In the genomic region with DNA sequence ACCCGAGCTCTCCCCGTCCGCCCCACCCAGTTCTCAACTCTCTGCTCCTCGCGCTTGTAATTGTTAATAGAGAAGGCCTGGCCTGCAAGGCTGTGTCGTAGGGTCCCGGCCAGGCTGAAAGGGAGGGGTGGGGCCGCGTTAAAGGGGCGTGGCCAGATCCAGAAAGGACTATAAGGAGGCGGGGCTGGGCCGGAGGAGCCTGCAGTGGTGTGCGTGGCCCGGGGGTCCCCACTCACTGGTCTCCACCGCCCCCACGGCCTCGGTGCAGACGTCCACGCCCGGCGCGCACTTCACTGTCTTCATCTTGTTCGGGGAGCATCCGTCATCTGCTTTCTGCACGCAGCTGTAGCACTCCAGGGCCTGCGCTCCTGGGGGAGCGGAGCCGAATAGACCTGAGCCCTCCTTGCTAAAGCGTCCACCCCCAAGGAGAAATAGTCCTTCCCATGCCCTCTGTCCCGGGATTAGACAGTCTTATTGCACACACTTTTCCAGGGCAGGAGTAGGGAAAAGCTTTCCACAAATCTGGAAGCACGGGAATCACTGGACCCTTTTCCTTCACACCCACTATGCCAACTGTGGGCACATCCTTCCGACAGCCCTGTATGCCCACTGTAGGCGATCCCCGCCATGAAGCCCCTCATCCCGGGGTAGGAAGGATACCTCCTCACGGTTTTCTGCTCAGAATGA, we compare ENCODE assay signal across 8 cellular contexts. TPM values are rescaled to one million over a fixed set of nuclear protein-coding genes. Genes with fewer than 3 reads are reported as not detected.
DNase-seq lines count a peak whose midpoint lies in the region; ATAC-seq and TF ChIP-seq lines count a peak whose summit lies in the region.

No MANE protein-coding gene starts in this region.

- H3K4me1 ChIP-seq in ACC112 (ENCODE audit: control insufficient read depth, insufficient read depth, low read length, unreplicated experiment) (peaks cover 6% of the 10 kb centered on the region), neuron (ENCODE audit: insufficient read depth, low read length) (peaks cover 8% of the 10 kb centered on the region), vagina (peaks cover 20% of the 10 kb centered on the region)

- CTCF ChIA-PET in activated CD4-positive, alpha-beta memory T cell treated with anti-CD3 and anti-CD28 coated beads, Interleukin-2, amount 10 ng/mL, durations not matched to agents 7 days and 5 days (lab: Charles Lee) = interaction anchor here (0.5 to 3.2 kb wide), 15 partner anchors 9 to 204 kb away, joined by 3 to 49 read pairs (median 10); a partner anchor contains a TSS

- peak overlapping the region; percentile 93 for H3K27ac Mint-ChIP-seq in activated CD4-positive, alpha-beta memory T cell treated with anti-CD3 and anti-CD28 coated beads, Interleukin-2, amount 10 ng/mL, durations not matched to agents 7 days and 5 days

- intact Hi-C loops in vagina (cut with DNase I) = loop anchor here (5.0 kb wide), 1 partner anchor 38 kb away; a partner anchor contains a TSS

- POLR2A ChIA-PET in activated CD4-positive, alpha-beta memory T cell treated with anti-CD3 and anti-CD28 coated beads, Interleukin-2, amount 10 ng/mL, durations not matched to agents 7 days and 5 days (lab: Charles Lee) = interaction anchor here (0.7 to 2.8 kb wide), 9 partner anchors 10 to 290 kb away, joined by 3 to 23 read pairs (median 5); a partner anchor contains a TSS

- peak overlapping the region; percentile 79 for H3K4me3 ChIP-seq in ACC112 (ENCODE audit: low read depth, low read length)
- peak overlapping the region; percentile 72 for H3K4me3 ChIP-seq in fibroblast of mammary gland (ENCODE audit: control insufficient read depth, low read depth, low read length)
- peak overlapping the region; percentile 60 for H3K4me3 ChIP-seq in neuron (ENCODE audit: low read length)
- peak overlapping the region; percentile 61 to 70 for H3K4me3 ChIP-seq in vagina

- TF ChIP-seq CTCF in fibroblast of mammary gland (conservative IDR thresholded peaks at IDR 0.05; ENCODE audit: control insufficient read depth, insufficient read depth, low read depth, low read length) = no peak
- no peak for TF ChIP-seq CTCF in vagina (IDR thresholded peaks at IDR 0.05)

- peak; percentile 19 for ATAC-seq in HG03442 (IDR thresholded peaks at IDR 0.05; ENCODE audit: unreplicated experiment)

- peaks cover 12% of the 10 kb centered on the region for H3K27me3 Mint-ChIP-seq in activated CD4-positive, alpha-beta memory T cell treated with anti-CD3 and anti-CD28 coated beads, Interleukin-2, amount 10 ng/mL, durations not matched to agents 7 days and 5 days

- H3K9me3 Mint-ChIP-seq in activated CD4-positive, alpha-beta memory T cell treated with anti-CD3 and anti-CD28 coated beads, Interleukin-2, amount 10 ng/mL, durations not matched to agents 7 days and 5 days = no peaks in the 10 kb centered on the region

- H3K36me3 ChIP-seq in ACC112 (ENCODE audit: insufficient read depth, low read length) (no peaks in the 10 kb centered on the region), neuron (ENCODE audit: insufficient read depth, low read length) (no peaks in the 10 kb centered on the region), vagina (peaks cover 0 to 5% of the 10 kb centered on the region in 2 donors)

- H3K79me2 ChIP-seq in ACC112 (ENCODE audit: control insufficient read depth, insufficient read depth, low read length, unreplicated experiment) = no peaks in the 10 kb centered on the region

- peak; percentile 27 for DNase-seq in GM19240 (ENCODE audit: insufficient read length, low spot score)
- no peak for DNase-seq in activated CD4-positive, alpha-beta memory T cell treated with anti-CD3 and anti-CD28 coated beads, Interleukin-2, amount 10 ng/mL, durations not matched to agents 7 days and 5 days
- DNase-seq in fibroblast of mammary gland (ENCODE audit: low read depth) = no peak
- no peak for DNase-seq in vagina (ENCODE audit: extremely low spot score in 2 of 2)
- DNase-seq in LoVo (ENCODE audit: low spot score) = no peak

- H3K9me3 ChIP-seq in neuron (ENCODE audit: low read length) (no peaks in the 10 kb centered on the region), vagina (no peaks in the 10 kb centered on the region)

- no peak for TF ChIP-seq POLR2A in vagina (IDR thresholded peaks at IDR 0.05)

- H2AFZ ChIP-seq in ACC112 (ENCODE audit: low read length, unreplicated experiment) = peak overlapping the region; percentile 2
- H2AFZ ChIP-seq in neuron (ENCODE audit: low read depth, low read length) = peak overlapping the region; percentile 75

- peak overlapping the region; percentile 88 for H3K4me3 Mint-ChIP-seq in activated CD4-positive, alpha-beta memory T cell treated with anti-CD3 and anti-CD28 coated beads, Interleukin-2, amount 10 ng/mL, durations not matched to agents 7 days and 5 days

- no peaks in the 10 kb centered on the region for H3K36me3 Mint-ChIP-seq in activated CD4-positive, alpha-beta memory T cell treated with anti-CD3 and anti-CD28 coated beads, Interleukin-2, amount 10 ng/mL, durations not matched to agents 7 days and 5 days (ENCODE audit: low read depth)

- H3K27ac ChIP-seq in ACC112 (ENCODE audit: low read depth, low read length) = no peak overlapping the region
- H3K27ac ChIP-seq in vagina = peak overlapping the region; percentile 90

- H3K27me3 ChIP-seq in ACC112 (ENCODE audit: insufficient read depth, low read length) (no peaks in the 10 kb centered on the region), neuron (ENCODE audit: insufficient read depth, low read length) (no peaks in the 10 kb centered on the region), vagina (no peaks in the 10 kb centered on the region)

- H3K4me1 Mint-ChIP-seq in activated CD4-positive, alpha-beta memory T cell treated with anti-CD3 and anti-CD28 coated beads, Interleukin-2, amount 10 ng/mL, durations not matched to agents 7 days and 5 days = peaks cover 41% of the 10 kb centered on the region

RNA-seq across cellular contexts. Expression of a gene that starts 1.2 kb away (rescaled TPM):
- 1 to 10 TPM in 1 of 2 experiments, under 1 TPM in 1; 0.63 to 1.0 TPM for total RNA-seq in activated CD4-positive, alpha-beta memory T cell treated with anti-CD3 and anti-CD28 coated beads, Interleukin-2, amount 10 ng/mL, durations not matched to agents 7 days and 5 days
- 247 TPM for total RNA-seq in vagina

RNA-seq across cellular contexts. Expression of a gene that starts 40.3 kb away (rescaled TPM):
- total RNA-seq in activated CD4-positive, alpha-beta memory T cell treated with anti-CD3 and anti-CD28 coated beads, Interleukin-2, amount 10 ng/mL, durations not matched to agents 7 days and 5 days = 10 to 100 TPM; 12.0 to 15.2 TPM
- total RNA-seq in vagina = 24.3 TPM

RNA-seq across cellular contexts. Expression of a gene that starts 49.5 kb away (rescaled TPM):
- not detected for total RNA-seq in activated CD4-positive, alpha-beta memory T cell treated with anti-CD3 and anti-CD28 coated beads, Interleukin-2, amount 10 ng/mL, durations not matched to agents 7 days and 5 days
- not detected for total RNA-seq in vagina

Comparison
In these comparisons a context has a peak if more than half of its experiments do, and no peak if none do; other contexts are left out.
1. RNA of a gene that starts 1.2 kb away (total RNA-seq): 247 TPM in vagina (single experiment); 0.63 to 1.0 TPM in activated CD4-positive, alpha-beta memory T cell treated with anti-CD3 and anti-CD28 coated beads, Interleukin-2, amount 10 ng/mL, durations not matched to agents 7 days and 5 days; every median in the first group is over 100 times any median in the second.
2. Peak in every context shown above with its lines, with median percentiles within 50 percentile points of each other: H3K4me3 ChIP-seq.